In the genomic region with DNA sequence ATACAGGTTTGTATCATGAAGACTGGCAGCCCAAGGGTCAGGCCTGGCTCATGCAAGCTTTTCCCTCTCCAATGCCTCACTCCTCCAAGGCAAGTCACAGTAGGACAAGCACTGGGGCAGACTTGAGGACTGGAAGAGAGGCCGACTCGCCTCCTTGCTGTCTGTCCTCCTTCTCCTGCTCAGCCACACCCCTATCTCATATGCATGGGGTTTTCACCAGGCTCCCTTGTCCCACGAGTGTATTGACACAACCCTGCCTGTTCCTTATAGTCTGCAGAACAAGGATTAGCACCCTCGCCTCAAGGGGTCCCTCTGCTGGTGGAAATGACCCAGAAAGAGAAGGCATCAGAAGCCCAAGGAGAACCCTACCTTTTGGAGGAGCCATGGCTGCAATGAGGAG, we compare ENCODE assay signal across 7 cellular contexts.
DNase-seq lines count a peak whose midpoint lies in the region; ATAC-seq, FAIRE-seq and TF ChIP-seq lines count a peak whose summit lies in the region.

No MANE protein-coding gene starts in this region.

- H3K9me3 ChIP-seq in HEK293 (ENCODE audit: control insufficient read depth, insufficient read depth, low read depth, low read length) (no peaks in the 10 kb centered on the region), left lung (peaks cover 0 to 6% of the 10 kb centered on the region in 2 donors), Peyer's patch (no peaks in the 10 kb centered on the region)

- H3K36me3 ChIP-seq in HEK293 (ENCODE audit: control insufficient read depth in 2 of 2, insufficient read depth in 1 of 2, low read length in 2 of 2) (no peaks in the 10 kb centered on the region), left lung (no peaks in the 10 kb centered on the region), Peyer's patch (no peaks in the 10 kb centered on the region)

- in situ Hi-C loops in SK-MEL-5 (cut with HindIII; ENCODE audit: low pct_unique_long_range_greater_than_20kb, low sequenced_read_pairs): no loop called here

- H3K27me3 ChIP-seq in left lung: no peaks in the 10 kb centered on the region
- H3K27me3 ChIP-seq in Peyer's patch: no peaks in the 10 kb centered on the region

- intact Hi-C loops in left lung (cut with DNase I): no loop called here

- H3K4me3 ChIP-seq in HEK293 (ENCODE audit: low read depth, low read length) (no peak overlapping the region), left lung (no peak overlapping the region), Peyer's patch (no peak overlapping the region)

- H3K27ac ChIP-seq in HEK293 (ENCODE audit: extremely low read depth, low read depth, low read length) (no peak overlapping the region), left lung (no peak overlapping the region), Peyer's patch (no peak overlapping the region)

- TF ChIP-seq POLR2A in H54 (IDR thresholded peaks at IDR 0.05; ENCODE audit: low read depth, low read length) (no peak), Peyer's patch (IDR thresholded peaks at IDR 0.05) (no peak)

- DNase-seq in DMS153 treated with DMSO at 0.1 percent for 48 hours (lab: John Stamatoyannopoulos, UW; ENCODE audit: unreplicated experiment) (peak; percentile 31), SK-MEL-5 (ENCODE audit: low read depth, low spot score) (peak; percentile 66), left lung (no peak), H54 (ENCODE audit: insufficient read length, low spot score) (no peak), Peyer's patch (no peak)

- CTCF ChIA-PET in HEK293 (lab: Yijun Ruan, JAX): interaction anchor here (0.5 to 1.1 kb wide), 5 partner anchors 21 to 338 kb away, joined by 3 to 4 read pairs (median 3); no protein-coding TSS in a partner anchor

- POLR2A ChIA-PET in HEK293 (lab: Yijun Ruan, JAX): no interaction called here

- no peak for FAIRE-seq in H54 (lab: Jason Lieb, UNC)

- H3K4me1 ChIP-seq in HEK293 (ENCODE audit: control insufficient read depth, insufficient read depth, low read length) (no peaks in the 10 kb centered on the region), left lung (no peaks in the 10 kb centered on the region), Peyer's patch (no peaks in the 10 kb centered on the region)

- peak; percentile 77 for ATAC-seq in left lung
- no peak for ATAC-seq in HG03196 (IDR thresholded peaks at IDR 0.05; ENCODE audit: unreplicated experiment)

- TF ChIP-seq CTCF in HEK293 (tag by site-specific recombination; IDR thresholded peaks at IDR 0.05): no peak
- peak; percentile 9 to 11 for TF ChIP-seq CTCF in left lung (IDR thresholded peaks at IDR 0.05)
- TF ChIP-seq CTCF in Peyer's patch (IDR thresholded peaks at IDR 0.05): no peak

TF ChIP-seq in HEK293, 187 proteins besides CTCF, POLR2A, EP300 and RAD21:
- TF ChIP-seq ZNF654 (tag by site-specific recombination; IDR thresholded peaks at IDR 0.05; ENCODE audit: low read depth) (peak; percentile 9; the same call in 1 of the 2 replicates), ZNF341 (tag by site-specific recombination; IDR thresholded peaks at IDR 0.05; ENCODE audit: low read depth) (no peak)

Comparison
In these comparisons a context has a peak if more than half of its experiments do, and no peak if none do; other contexts are left out.
1. DNase-seq: peak in DMS153 treated with DMSO at 0.1 percent for 48 hours (single experiment) and SK-MEL-5 (single experiment); none in left lung (0 of 2), H54 (single experiment) and Peyer's patch (0 of 3).
2. CTCF ChIP-seq: peak in left lung (2 of 2); none in HEK293 (single experiment) and Peyer's patch (0 of 6).